ENCODE assay signal across 26 cellular contexts in genomic region chr4:4427478-4427870, GRCh38. TPM values are rescaled to one million over a fixed set of nuclear protein-coding genes. Genes with fewer than 3 reads are reported as not detected.
DNase-seq lines count a peak whose midpoint lies in the region; ATAC-seq and TF ChIP-seq lines count a peak whose summit lies in the region.
"Had no signal": no experiment of that assay in that cellular context is flagged by ENCODE, and none has a peak within 500 bp of the region (broad histone marks: within the 10 kb centered on the region; RNA-seq: fewer than 3 reads in every experiment).

No MANE protein-coding gene starts in this region.

- H3K9me2 ChIP-seq in GM23338 (ENCODE audit: insufficient read depth): no peaks in the 10 kb centered on the region

- ATAC-seq in GM23338 (no peak), HG02588 (IDR thresholded peaks at IDR 0.05; ENCODE audit: unreplicated experiment) (no peak)
- ATAC-seq: left lung; naive thymus-derived CD8-positive, alpha-beta T cell; stimulated activated naive CD8-positive, alpha-beta T cell treated with anti-CD3 and anti-CD28 coated beads, Interleukin-15, Interleukin-2, amounts not matched to agents 100 U/mL and 50 U/mL, for 24 hours had no signal

- peak overlapping the region; percentile 74 for H3K4me2 ChIP-seq in GM23338

- peak overlapping the region; percentile 15; the same call in 1 of the 3 replicates for H3K4me3 Mint-ChIP-seq in GM23338
- H3K4me3 Mint-ChIP-seq: naive thymus-derived CD8-positive, alpha-beta T cell had no signal

- peaks cover 7% of the 10 kb centered on the region; the same call in 1 of the 3 replicates for H3K36me3 Mint-ChIP-seq in GM23338 (ENCODE audit: low read depth)

- H2AFZ ChIP-seq in GM23338: no peak overlapping the region; the same call in 1 of the 2 replicates

- H3K4me1 Mint-ChIP-seq in GM23338: peaks cover 69% of the 10 kb centered on the region

- no peak for TF ChIP-seq CTCF in GM23338 (conservative IDR thresholded peaks at IDR 0.05; ENCODE audit: low read depth in 2 of 2)
- TF ChIP-seq CTCF in GM20000 (IDR thresholded peaks at IDR 0.05; ENCODE audit: extremely low read depth, missing control alignments): no peak

- DNase-seq in GM23338 (ENCODE audit: low spot score) (no peak), RPMI7951 (ENCODE audit: low read depth) (peak; percentile 33), foreskin melanocyte (peak; percentile 59), posterior vena cava (ENCODE audit: low spot score) (peak; percentile 6), GM20000 (ENCODE audit: low spot score) (no peak), G401 (ENCODE audit: low spot score) (no peak), dedifferentiated amniotic fluid mesenchymal stem cell (ENCODE audit: extremely low spot score) (no peak)
- DNase-seq: activated CD4-positive, alpha-beta T cell treated with anti-CD3 and anti-CD28 coated beads for 48 hours; activated naive CD4-positive, alpha-beta T cell; C1 segment of cervical spinal cord; Calu3; central memory CD4-positive, alpha-beta T cell; KBM-7; left lung; MV-4-11; NCI-H2171 treated with DMSO at 0.1 percent for 48 hours; NCI-H748 treated with DMSO at 0.1 percent for 48 hours; ovary; RPMI8226; stimulated activated CD4-positive, alpha-beta T cell treated with anti-CD3 and anti-CD28 coated beads, Interleukin-4, amount 100 ng/mL, for 4 hours; stimulated activated naive CD8-positive, alpha-beta T cell treated with anti-CD3 and anti-CD28 coated beads, Interleukin-15, Interleukin-2, amounts not matched to agents 100 U/mL and 50 U/mL, for 24 hours; T-helper 2 cell had no signal

- no peaks in the 10 kb centered on the region for H3K27me3 ChIP-seq in GM23338 (ENCODE audit: insufficient read depth)
- H3K27me3 ChIP-seq: left lung, ovary, right atrium auricular region had no signal

- in situ Hi-C loops in G401 (cut with HindIII; ENCODE audit: low sequenced_read_pairs): no loop called here

- H3K27me3 Mint-ChIP-seq in GM23338 (ENCODE audit: insufficient read depth, low read depth, poor library complexity): peaks cover 30% of the 10 kb centered on the region
- H3K27me3 Mint-ChIP-seq: naive thymus-derived CD8-positive, alpha-beta T cell had no signal

- no peaks in the 10 kb centered on the region for H3K79me2 ChIP-seq in GM23338 (replicated peaks; ENCODE audit: insufficient read depth)

- no peaks in the 10 kb centered on the region for H3K9me3 Mint-ChIP-seq in GM23338
- H3K9me3 Mint-ChIP-seq: naive thymus-derived CD8-positive, alpha-beta T cell had no signal

- peak overlapping the region; percentile 89 for H3K27ac ChIP-seq in GM23338 (ENCODE audit: low read depth)
- H3K27ac ChIP-seq: left lung, ovary, right atrium auricular region, thoracic aorta had no signal

- H3K27ac Mint-ChIP-seq in GM23338: peak overlapping the region; percentile 33; the same call in 1 of the 2 replicates

- peaks cover 15% of the 10 kb centered on the region for H3F3A ChIP-seq in GM23338 (replicated peaks; ENCODE audit: low read depth)

- H3K36me3 ChIP-seq in GM23338 (ENCODE audit: insufficient read depth): 0 out of 2 replicates have a peak, but pooled peaks cover 4% of the 10 kb centered on the region
- H3K36me3 ChIP-seq: ovary had no signal

- intact Hi-C loops in posterior vena cava (cut with DNase I): no loop called here

- H4K20me1 ChIP-seq in GM23338 (replicated peaks; ENCODE audit: insufficient read depth): no peaks in the 10 kb centered on the region

- H3K4me1 ChIP-seq in GM23338 (ENCODE audit: insufficient read depth): peaks cover 62% of the 10 kb centered on the region
- H3K4me1 ChIP-seq: left lung, right atrium auricular region had no signal

- peak overlapping the region; percentile 33 for H3K4me3 ChIP-seq in GM23338
- H3K4me3 ChIP-seq: left lung, ovary, right atrium auricular region, thoracic aorta had no signal

TF ChIP-seq in GM23338, 12 proteins besides CTCF, POLR2A, EP300 and RAD21 (continues in another document):
- TF ChIP-seq CREB1 (CRISPR knock-in tag; IDR thresholded peaks at IDR 0.05; ENCODE audit: low read depth): no peak
- TF ChIP-seq ZNF331 (CRISPR knock-in tag; IDR thresholded peaks at IDR 0.05; ENCODE audit: low read depth): no peak
- no peak for TF ChIP-seq REST (IDR thresholded peaks at IDR 0.05; ENCODE audit: unreplicated experiment)
- no peak for TF ChIP-seq EZH2 (IDR thresholded peaks at IDR 0.05; ENCODE audit: low read depth, unreplicated experiment)
- TF ChIP-seq JUNB (IDR thresholded peaks at IDR 0.05; ENCODE audit: unreplicated experiment): no peak
- no peak for TF ChIP-seq POLR2AphosphoS5 (IDR thresholded peaks at IDR 0.05; ENCODE audit: low read depth)
- no peak for TF ChIP-seq EZH2phosphoT487 (IDR thresholded peaks at IDR 0.05; ENCODE audit: unreplicated experiment)
- TF ChIP-seq STAT1 (IDR thresholded peaks at IDR 0.05; ENCODE audit: unreplicated experiment): no peak

RNA-seq across cellular contexts. Expression of gene NSG1, which starts 40.6 kb away (rescaled TPM):
- 28.7 and 34.5 TPM in 2 replicates for total RNA-seq in GM23338 (2014; rRNA removed; shearing (Covaris generic))
- 16.5 and 17.4 TPM in 2 replicates for polyA plus RNA-seq in GM23338 (2016; fragmentation: Nextera tagmentation; extraction: Ambion mirVana)
- not detected in 2 replicates for total RNA-seq in RPMI7951 (2014; rRNA removed; shearing (Covaris generic))
- under 1 TPM; 0.42 to 0.57 TPM for total RNA-seq in posterior vena cava
- total RNA-seq in G401 (2014; rRNA removed; shearing (Covaris generic)): 33.8 and 37.9 TPM in 2 replicates
- total RNA-seq: Calu3 had no signal

Comparison
In these comparisons a context has a peak if more than half of its experiments do, and no peak if none do; other contexts are left out.
1. DNase-seq: peak in RPMI7951 (single experiment), foreskin melanocyte (single experiment) and posterior vena cava (single experiment); none in GM23338 (single experiment), GM20000 (single experiment), G401 (single experiment) and dedifferentiated amniotic fluid mesenchymal stem cell (single experiment).
2. RNA of gene NSG1, which starts 40.6 kb away (total RNA-seq): 28.7 to 34.5 TPM in GM23338 and 33.8 to 37.9 TPM in G401; 0.42 to 0.57 TPM in posterior vena cava and not detected in RPMI7951; every median in the first group is over 10 times any median in the second.